In the genomic region with DNA sequence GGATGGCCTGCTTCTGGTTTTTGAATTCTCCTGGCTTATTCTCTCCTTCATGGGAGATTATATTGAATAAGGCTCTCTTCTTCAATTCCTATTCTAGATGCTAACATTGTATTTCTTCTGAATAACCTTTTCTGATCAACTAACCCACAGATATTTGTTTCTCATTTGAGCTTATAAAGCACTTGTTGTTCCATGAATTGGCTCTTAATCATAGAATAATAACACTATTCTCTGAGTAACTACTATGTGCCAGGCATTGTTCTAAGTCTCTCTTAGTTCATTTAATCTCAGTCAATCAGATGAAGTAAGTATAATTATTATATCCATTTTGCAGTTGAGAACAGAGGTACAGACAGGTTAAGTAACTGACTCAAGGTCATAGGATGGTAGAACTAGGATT, we compare ENCODE assay signal across 6 cellular contexts.
"Had no signal": no experiment of that assay in that cellular context is flagged by ENCODE, and none has a peak within 500 bp of the region (broad histone marks: within the 10 kb centered on the region; RNA-seq: fewer than 3 reads in every experiment).

No MANE protein-coding gene starts in this region.

- H3K27ac ChIP-seq: HL-60 had no signal

- ATAC-seq: HepG2, K562 had no signal

- H3K4me3 ChIP-seq: K562 had no signal

- DNase-seq: IMR-90, KBM-7, KG1 had no signal
